ENCODE assay signal across 20 cellular contexts in the genomic region with DNA sequence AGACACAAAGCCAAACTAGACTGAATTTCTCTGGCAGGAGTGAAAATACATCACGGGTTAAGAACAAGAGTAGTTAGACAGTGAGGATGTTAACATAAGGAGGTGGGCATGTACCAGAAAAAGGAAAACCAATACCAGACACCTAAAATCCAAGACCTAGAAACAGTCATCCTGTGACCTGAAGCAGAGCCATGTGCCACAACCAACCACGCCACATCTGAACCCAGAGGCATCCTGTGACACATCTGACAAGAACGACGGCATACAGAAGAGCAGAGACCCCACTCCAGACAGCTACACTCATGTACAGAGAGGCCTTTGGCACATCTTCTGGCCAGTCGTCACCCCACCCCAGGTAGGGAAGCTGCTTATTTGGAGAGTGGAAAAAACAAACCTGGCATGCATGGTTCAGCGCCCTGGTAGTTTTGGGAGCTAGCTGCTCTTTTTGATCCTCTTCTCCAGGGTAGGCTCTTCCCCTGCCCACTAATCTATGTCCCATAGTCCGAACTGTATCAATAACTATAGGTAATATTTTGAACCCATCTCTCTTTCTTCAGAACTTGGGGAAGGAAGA.
A peak's percentile ranks its signal among the peaks of the same experiment; 100 is the strongest.
DNase-seq lines count a peak whose midpoint lies in the region; ATAC-seq and TF ChIP-seq lines count a peak whose summit lies in the region.
"Had no signal": no experiment of that assay in that cellular context is flagged by ENCODE, and none has a peak within 500 bp of the region (broad histone marks: within the 10 kb centered on the region; RNA-seq: fewer than 3 reads in every experiment).

No MANE protein-coding gene starts in this region.

- TF ChIP-seq CTCF in CD4-positive, alpha-beta T cell (IDR thresholded peaks at IDR 0.05) = no peak
- no peak for TF ChIP-seq CTCF in Caco-2 (IDR thresholded peaks at IDR 0.05; ENCODE audit: insufficient read depth in 1 of 2, low read depth in 1 of 2, low read length in 1 of 2, severe bottlenecking in 1 of 2, unreplicated experiment in 1 of 2)
- TF ChIP-seq CTCF in glutamatergic neuron (IDR thresholded peaks at IDR 0.05; ENCODE audit: partially characterized antibody, unreplicated experiment) = no peak

- H3K4me1 ChIP-seq in Caco-2 = no peaks in the 10 kb centered on the region
- H3K4me1 ChIP-seq in naive thymus-derived CD4-positive, alpha-beta T cell (ENCODE audit: control insufficient read depth in 2 of 2, insufficient read depth in 2 of 2, low read length in 2 of 2) = peaks cover 15 to 25% of the 10 kb centered on the region in 2 donors

- POLR2A ChIA-PET in CD4-positive, alpha-beta T cell (lab: Charles Lee) = no interaction called here
- POLR2A ChIA-PET in Caco-2 (lab: Charles Lee) = no interaction called here
- POLR2A ChIA-PET in naive thymus-derived CD4-positive, alpha-beta T cell (lab: Charles Lee) = no interaction called here

- no peaks in the 10 kb centered on the region for H3K27me3 ChIP-seq in CD4-positive, alpha-beta T cell (ENCODE audit: control insufficient read depth, insufficient read depth, low read length)
- H3K27me3 ChIP-seq in Caco-2 (replicated peaks; ENCODE audit: control insufficient read depth, insufficient read depth, low read length) = no peaks in the 10 kb centered on the region
- no peaks in the 10 kb centered on the region for H3K27me3 ChIP-seq in naive thymus-derived CD4-positive, alpha-beta T cell (ENCODE audit: control insufficient read depth in 2 of 2, insufficient read depth in 2 of 2, low read length in 2 of 2)
- H3K27me3 ChIP-seq: BLaER1 treated with 17β-estradiol and CSF1 and Interleukin-3, amounts not matched to agents 10 nM and 100 nM; upper lobe of left lung had no signal

- H3K4me3 ChIP-seq in Caco-2 (ENCODE audit: low read depth, low read length) = no peak overlapping the region
- no peak overlapping the region for H3K4me3 ChIP-seq in naive thymus-derived CD4-positive, alpha-beta T cell (ENCODE audit: low read length)
- H3K4me3 ChIP-seq: BLaER1 treated with 17β-estradiol and CSF1 and Interleukin-3, amounts not matched to agents 10 nM and 100 nM; upper lobe of left lung had no signal

- DNase-seq in CD4-positive, alpha-beta T cell = no peak
- DNase-seq in Caco-2 (no peak), globus pallidus (ENCODE audit: low spot score) (no peak), glutamatergic neuron (no peak), ureter (ENCODE audit: low spot score) (no peak)
- DNase-seq in activated naive CD4-positive, alpha-beta T cell treated with anti-CD3 and anti-CD28 coated beads, Interleukin-2, amount 50 U/mL, for 16 hours = peak; percentile 27
- no peak for DNase-seq in naive thymus-derived CD4-positive, alpha-beta T cell
- DNase-seq: activated effector memory CD4-positive, alpha-beta T cell treated with Interleukin-2 at 50 U/mL for 16 hours; DMS79; immature natural killer cell; NCI-H187 treated with DMSO at 0.1 percent for 48 hours; NCI-H510A treated with DMSO at 0.1 percent for 48 hours; SHP77; upper lobe of left lung had no signal

- no peak overlapping the region for H3K4me3 Mint-ChIP-seq in CD4-positive, alpha-beta T cell
- H3K4me3 Mint-ChIP-seq in Caco-2 (ENCODE audit: unreplicated experiment) (no peak overlapping the region), glutamatergic neuron (ENCODE audit: unreplicated experiment) (no peak overlapping the region)
- H3K4me3 Mint-ChIP-seq in naive thymus-derived CD4-positive, alpha-beta T cell = peak overlapping the region in 6 of 10 donors; percentile 8 to 35 (median 13)
- H3K4me3 Mint-ChIP-seq: brain, immature natural killer cell, neural crest cell had no signal

- no peaks in the 10 kb centered on the region for H3K9me3 ChIP-seq in CD4-positive, alpha-beta T cell (ENCODE audit: control insufficient read depth, low read length)
- no peaks in the 10 kb centered on the region for H3K9me3 ChIP-seq in Caco-2
- H3K9me3 ChIP-seq in naive thymus-derived CD4-positive, alpha-beta T cell (ENCODE audit: control insufficient read depth in 2 of 3, low read length in 3 of 3) = no peaks in the 10 kb centered on the region
- H3K9me3 ChIP-seq: upper lobe of left lung had no signal

- no peak overlapping the region for H3K27ac ChIP-seq in CD4-positive, alpha-beta T cell (ENCODE audit: low read depth, low read length)
- no peak overlapping the region for H3K27ac ChIP-seq in naive thymus-derived CD4-positive, alpha-beta T cell (ENCODE audit: low read depth, low read length)

- peaks cover 67% of the 10 kb centered on the region for H3K36me3 Mint-ChIP-seq in CD4-positive, alpha-beta T cell (ENCODE audit: low read depth)
- H3K36me3 Mint-ChIP-seq in Caco-2 (ENCODE audit: insufficient read depth, unreplicated experiment) = peaks cover 34% of the 10 kb centered on the region
- H3K36me3 Mint-ChIP-seq in naive thymus-derived CD4-positive, alpha-beta T cell = peaks cover 3 to 44% (median 20%) of the 10 kb centered on the region in 5 donors
- H3K36me3 Mint-ChIP-seq in glutamatergic neuron (ENCODE audit: unreplicated experiment) = peaks cover 3% of the 10 kb centered on the region

- intact Hi-C loops in CD4-positive, alpha-beta T cell (cut with DNase I, micrococcal nuclease) = no loop called here
- intact Hi-C loops in Caco-2 (cut with micrococcal nuclease; ENCODE audit: unreplicated experiment) = no loop called here
- intact Hi-C loops in naive thymus-derived CD4-positive, alpha-beta T cell (cut with micrococcal nuclease) = no loop called here

- no peaks in the 10 kb centered on the region for H3K9me3 Mint-ChIP-seq in CD4-positive, alpha-beta T cell
- no peaks in the 10 kb centered on the region for H3K9me3 Mint-ChIP-seq in Caco-2 (ENCODE audit: unreplicated experiment)
- peaks cover 0 to 1% (median 0%) of the 10 kb centered on the region in 11 donors for H3K9me3 Mint-ChIP-seq in naive thymus-derived CD4-positive, alpha-beta T cell
- H3K9me3 Mint-ChIP-seq in glutamatergic neuron (ENCODE audit: unreplicated experiment) = peaks cover 30% of the 10 kb centered on the region
- H3K9me3 Mint-ChIP-seq: immature natural killer cell, neural crest cell had no signal

- no peaks in the 10 kb centered on the region for H3K27me3 Mint-ChIP-seq in CD4-positive, alpha-beta T cell
- H3K27me3 Mint-ChIP-seq in Caco-2 (ENCODE audit: insufficient read depth, unreplicated experiment) = no peaks in the 10 kb centered on the region
- no peaks in the 10 kb centered on the region for H3K27me3 Mint-ChIP-seq in naive thymus-derived CD4-positive, alpha-beta T cell
- H3K27me3 Mint-ChIP-seq in glutamatergic neuron (ENCODE audit: unreplicated experiment) = peaks cover 7% of the 10 kb centered on the region
- H3K27me3 Mint-ChIP-seq: brain had no signal

- peaks cover 90% of the 10 kb centered on the region for H3K4me1 Mint-ChIP-seq in CD4-positive, alpha-beta T cell (ENCODE audit: low read depth)
- peaks cover 4% of the 10 kb centered on the region for H3K4me1 Mint-ChIP-seq in Caco-2 (ENCODE audit: low read depth, unreplicated experiment)
- peaks cover 44 to 90% (median 84%) of the 10 kb centered on the region in 7 donors for H3K4me1 Mint-ChIP-seq in naive thymus-derived CD4-positive, alpha-beta T cell
- H3K4me1 Mint-ChIP-seq in glutamatergic neuron (ENCODE audit: low read depth, unreplicated experiment) = peaks cover 57% of the 10 kb centered on the region

- BruUV-seq in Caco-2 (replicated peaks; lab: Mats Ljungman, UMichigan) = no TSS peak

- H3K27ac Mint-ChIP-seq in CD4-positive, alpha-beta T cell = peak overlapping the region; percentile 68
- H3K27ac Mint-ChIP-seq in Caco-2 (ENCODE audit: unreplicated experiment) (peak overlapping the region; percentile 31), glutamatergic neuron (ENCODE audit: unreplicated experiment) (no peak overlapping the region)
- H3K27ac Mint-ChIP-seq in naive thymus-derived CD4-positive, alpha-beta T cell = peak overlapping the region in 8 of 9 donors; percentile 12 to 85 (median 60)

- CTCF ChIA-PET in CD4-positive, alpha-beta T cell (lab: Charles Lee) = no interaction called here
- CTCF ChIA-PET in Caco-2 (lab: Charles Lee) = no interaction called here
- CTCF ChIA-PET in naive thymus-derived CD4-positive, alpha-beta T cell (lab: Charles Lee) = interaction anchor here (0.5 kb wide), 1 partner anchor 670 kb away, joined by 3 read pairs; no protein-coding TSS in a partner anchor

- H3K36me3 ChIP-seq in Caco-2 (ENCODE audit: control insufficient read depth, insufficient read depth, low read length) = no peaks in the 10 kb centered on the region; the same call in 1 of the 2 replicates
- H3K36me3 ChIP-seq in naive thymus-derived CD4-positive, alpha-beta T cell (ENCODE audit: control insufficient read depth in 2 of 3, insufficient read depth in 3 of 3, low read length in 3 of 3) = peaks cover 0 to 18% (median 4%) of the 10 kb centered on the region in 3 experiments

- peak; percentile 69 for ATAC-seq in CD4-positive, alpha-beta T cell (ENCODE audit: poor library complexity)
- peak; percentile 40 for ATAC-seq in naive thymus-derived CD4-positive, alpha-beta T cell
- ATAC-seq in GM21390 (IDR thresholded peaks at IDR 0.05; ENCODE audit: unreplicated experiment) = no peak
- ATAC-seq: esophagus mucosa, HCT116 had no signal

Comparison
In these comparisons a context has a peak if more than half of its experiments do, and no peak if none do; other contexts are left out.
1. H3K4me3 Mint-ChIP-seq: peak in naive thymus-derived CD4-positive, alpha-beta T cell (6 of 10); none in CD4-positive, alpha-beta T cell (single experiment), Caco-2 (single experiment) and glutamatergic neuron (single experiment).